Comparison of ENCODE assay signal across 8 cellular contexts in the genomic region with DNA sequence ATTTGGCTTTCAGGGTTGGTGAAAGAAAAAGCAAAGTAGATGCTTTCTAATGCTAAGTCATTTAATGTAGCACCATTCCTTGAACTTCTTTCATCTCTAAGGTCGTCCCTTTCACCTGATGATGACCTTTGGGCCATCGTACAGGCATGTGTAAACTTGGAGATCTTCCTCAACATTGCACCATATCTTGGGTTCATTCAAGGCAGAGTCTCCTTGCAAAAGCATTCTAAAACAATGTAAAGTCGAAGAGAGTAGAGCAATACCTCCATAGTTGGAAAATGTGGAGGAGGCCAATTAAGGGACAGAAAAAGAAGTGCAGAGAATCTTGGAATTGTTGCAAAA. TPM values are rescaled to one million over a fixed set of nuclear protein-coding genes. Genes with fewer than 3 reads are reported as not detected.
DNase-seq lines count a peak whose midpoint lies in the region; ATAC-seq and TF ChIP-seq lines count a peak whose summit lies in the region.

No MANE protein-coding gene starts in this region.

- peaks cover 0 to 12% (median 0%) of the 10 kb centered on the region in 3 donors for H3K9me3 Mint-ChIP-seq in IgD-negative memory B cell

- peak overlapping the region; percentile 99 for H3K9ac ChIP-seq in mucosa of stomach (ENCODE audit: low read length)

- H3K27me3 ChIP-seq in mucosa of stomach (ENCODE audit: control insufficient read depth, insufficient read depth, low read length): no peaks in the 10 kb centered on the region

- H3K27ac Mint-ChIP-seq in IgD-negative memory B cell: peak overlapping the region; percentile 97 to 99 (median 98)

- ATAC-seq in HG03097 (IDR thresholded peaks at IDR 0.05; ENCODE audit: low FRiP score, unreplicated experiment) (no peak), HG03175 (IDR thresholded peaks at IDR 0.05; ENCODE audit: unreplicated experiment) (no peak)

- peak overlapping the region; percentile 94 to 98 (median 96) for H3K4me3 Mint-ChIP-seq in IgD-negative memory B cell

- no peaks in the 10 kb centered on the region for H3K27me3 Mint-ChIP-seq in IgD-negative memory B cell

- H3K9me3 ChIP-seq in mucosa of stomach (ENCODE audit: control insufficient read depth, low read length): no peaks in the 10 kb centered on the region

- H3K4me3 ChIP-seq in AG04449 (ENCODE audit: low read depth, low read length): peak overlapping the region; percentile 98
- peak overlapping the region; percentile 76 for H3K4me3 ChIP-seq in choroid plexus epithelial cell (ENCODE audit: low read depth, low read length)
- peak overlapping the region; percentile 99 for H3K4me3 ChIP-seq in mucosa of stomach (ENCODE audit: low read length)

- TF ChIP-seq CTCF in AG04449 (IDR thresholded peaks at IDR 0.05; ENCODE audit: insufficient read depth, low read length, missing control alignments) (no peak), choroid plexus epithelial cell (conservative IDR thresholded peaks at IDR 0.05; ENCODE audit: low read depth, low read length) (no peak)

- POLR2A ChIA-PET in AG04449 (lab: Yijun Ruan, JAX): interaction anchor here (1.4 kb wide), 1 partner anchor 9 kb away, joined by 7 read pairs; no protein-coding TSS in a partner anchor

- DNase-seq in AG04449 (ENCODE audit: low read depth, low spot score): no peak
- DNase-seq in choroid plexus epithelial cell (ENCODE audit: low read depth): no peak
- no peak for DNase-seq in nucleus accumbens (lab: John Stamatoyannopoulos, UW)
- no peak for DNase-seq in NCI-H1436 (lab: John Stamatoyannopoulos, UW)

- H3K4me1 ChIP-seq in mucosa of stomach (ENCODE audit: control insufficient read depth, insufficient read depth, low read length): peaks cover 11% of the 10 kb centered on the region

- peaks cover 3% of the 10 kb centered on the region for H3K36me3 Mint-ChIP-seq in IgD-negative memory B cell

- H3K4me1 Mint-ChIP-seq in IgD-negative memory B cell: peaks cover 9 to 18% (median 9%) of the 10 kb centered on the region in 3 donors

- no peaks in the 10 kb centered on the region for H3K36me3 ChIP-seq in mucosa of stomach (ENCODE audit: control insufficient read depth, insufficient read depth, low read length)

- CTCF ChIA-PET in AG04449 (lab: Yijun Ruan, JAX): interaction anchor here (0.8 to 2.7 kb wide), 4 partner anchors 10 to 240 kb away, joined by 3 to 18 read pairs (median 4); a partner anchor contains a TSS

RNA-seq across cellular contexts. Expression of a gene that starts 48.8 kb away (rescaled TPM):
- 2.2 TPM for polyA plus RNA-seq in IgD-negative memory B cell
